1 cellular context compared by ENCODE assay signal in genomic region chr1:21906173-21907078, GRCh38.
A peak's percentile ranks its signal among the peaks of the same experiment; 100 is the strongest.
TF ChIP-seq lines count a peak whose summit lies in the region.

No MANE protein-coding gene starts in this region.

TF ChIP-seq in K562, 482 proteins besides CTCF, POLR2A, EP300 and RAD21 (continued from another document and continues in another):
- TF ChIP-seq TSHZ1 (CRISPR knock-in tag; IDR thresholded peaks at IDR 0.05) = no peak; the same call in 1 of the 2 replicates
- no peak for TF ChIP-seq TCFL5 (CRISPR knock-in tag; conservative IDR thresholded peaks at IDR 0.05)
- TF ChIP-seq MCM5 (IDR thresholded peaks at IDR 0.05; ENCODE audit: low read depth) = no peak
- TF ChIP-seq TSC22D4 (tag; IDR thresholded peaks at IDR 0.05) = no peak
- TF ChIP-seq ESRRA (IDR thresholded peaks at IDR 0.05; ENCODE audit: borderline replicate concordance, low read depth) = peak; percentile 73; the same call in 1 of the 2 replicates
- TF ChIP-seq, protein P1, sequence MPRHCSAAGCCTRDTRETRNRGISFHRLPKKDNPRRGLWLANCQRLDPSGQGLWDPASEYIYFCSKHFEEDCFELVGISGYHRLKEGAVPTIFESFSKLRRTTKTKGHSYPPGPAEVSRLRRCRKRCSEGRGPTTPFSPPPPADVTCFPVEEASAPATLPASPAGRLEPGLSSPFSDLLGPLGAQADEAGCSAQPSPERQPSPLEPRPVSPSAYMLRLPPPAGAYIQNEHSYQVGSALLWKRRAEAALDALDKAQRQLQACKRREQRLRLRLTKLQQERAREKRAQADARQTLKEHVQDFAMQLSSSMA (CRISPR knock-in tag; IDR thresholded peaks at IDR 0.05) = no peak
- peak in 1 of 2 experiments; percentile 64; a peak in 2 of 4 replicates for TF ChIP-seq TBL1XR1 (IDR thresholded peaks at IDR 0.05; ENCODE audit: low read length in 2 of 2)
- TF ChIP-seq, protein P2, sequence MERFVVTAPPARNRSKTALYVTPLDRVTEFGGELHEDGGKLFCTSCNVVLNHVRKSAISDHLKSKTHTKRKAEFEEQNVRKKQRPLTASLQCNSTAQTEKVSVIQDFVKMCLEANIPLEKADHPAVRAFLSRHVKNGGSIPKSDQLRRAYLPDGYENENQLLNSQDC (CRISPR knock-in tag; IDR thresholded peaks at IDR 0.05) = no peak
- TF ChIP-seq, protein P3, sequence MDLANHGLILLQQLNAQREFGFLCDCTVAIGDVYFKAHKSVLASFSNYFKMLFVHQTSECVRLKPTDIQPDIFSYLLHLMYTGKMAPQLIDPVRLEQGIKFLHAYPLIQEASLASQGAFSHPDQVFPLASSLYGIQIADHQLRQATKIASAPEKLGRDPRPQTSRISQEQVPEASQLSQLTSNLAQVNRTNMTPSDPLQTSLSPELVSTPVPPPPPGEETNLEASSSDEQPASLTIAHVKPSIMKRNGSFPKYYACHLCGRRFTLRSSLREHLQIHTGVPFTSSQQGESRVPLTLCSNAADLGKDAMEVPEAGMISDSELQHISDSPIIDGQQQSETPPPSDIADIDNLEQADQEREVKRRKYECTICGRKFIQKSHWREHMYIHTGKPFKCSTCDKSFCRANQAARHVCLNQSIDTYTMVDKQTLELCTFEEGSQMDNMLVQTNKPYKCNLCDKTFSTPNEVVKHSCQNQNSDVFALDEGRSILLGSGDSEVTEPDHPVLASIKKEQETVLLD (IDR thresholded peaks at IDR 0.05) = peak; percentile 83; the same call in 1 of the 2 replicates
- TF ChIP-seq ZFP1 (CRISPR knock-in tag; IDR thresholded peaks at IDR 0.05) = no peak
- TF ChIP-seq ZNF140 (CRISPR knock-in tag; IDR thresholded peaks at IDR 0.05) = no peak
- TF ChIP-seq ZEB2 (IDR thresholded peaks at IDR 0.05) = no peak; the same call in 1 of the 2 replicates
- TF ChIP-seq HMG20B (CRISPR knock-in tag; IDR thresholded peaks at IDR 0.05) = no peak
- 0 out of 4 replicates have a peak, but pooled peaks have one; percentile 16 to 44 for TF ChIP-seq FOXK2 (conservative IDR thresholded peaks at IDR 0.05 in 1 of 2, IDR thresholded peaks at IDR 0.05 in 1 of 2; ENCODE audit: low read depth in 2 of 2)
- TF ChIP-seq MCM2 (IDR thresholded peaks at IDR 0.05; ENCODE audit: low read depth) = no peak
- TF ChIP-seq ARID1B (IDR thresholded peaks at IDR 0.05) = peak; percentile 92
- no peak for TF ChIP-seq HMG20A (CRISPR knock-in tag; conservative IDR thresholded peaks at IDR 0.05)
- TF ChIP-seq ZNF274 (IDR thresholded peaks at IDR 0.05; ENCODE audit: borderline replicate concordance, low read depth, low read length) = no peak
- peak; percentile 69 for TF ChIP-seq NFRKB (IDR thresholded peaks at IDR 0.05; ENCODE audit: low read depth)
- TF ChIP-seq ZKSCAN8 (CRISPR knock-in tag; IDR thresholded peaks at IDR 0.05) = no peak
- no peak for TF ChIP-seq ERF (CRISPR knock-in tag; IDR thresholded peaks at IDR 0.05)
- TF ChIP-seq RHOXF2B (CRISPR knock-in tag; conservative IDR thresholded peaks at IDR 0.05) = no peak
- TF ChIP-seq ZFP30 (CRISPR knock-in tag; IDR thresholded peaks at IDR 0.05; ENCODE audit: borderline replicate concordance) = no peak
- TF ChIP-seq SRSF9 (IDR thresholded peaks at IDR 0.05; ENCODE audit: borderline replicate concordance, low read depth, low read length) = no peak
- no peak for TF ChIP-seq EHMT2 (IDR thresholded peaks at IDR 0.05)
- TF ChIP-seq, protein P4, sequence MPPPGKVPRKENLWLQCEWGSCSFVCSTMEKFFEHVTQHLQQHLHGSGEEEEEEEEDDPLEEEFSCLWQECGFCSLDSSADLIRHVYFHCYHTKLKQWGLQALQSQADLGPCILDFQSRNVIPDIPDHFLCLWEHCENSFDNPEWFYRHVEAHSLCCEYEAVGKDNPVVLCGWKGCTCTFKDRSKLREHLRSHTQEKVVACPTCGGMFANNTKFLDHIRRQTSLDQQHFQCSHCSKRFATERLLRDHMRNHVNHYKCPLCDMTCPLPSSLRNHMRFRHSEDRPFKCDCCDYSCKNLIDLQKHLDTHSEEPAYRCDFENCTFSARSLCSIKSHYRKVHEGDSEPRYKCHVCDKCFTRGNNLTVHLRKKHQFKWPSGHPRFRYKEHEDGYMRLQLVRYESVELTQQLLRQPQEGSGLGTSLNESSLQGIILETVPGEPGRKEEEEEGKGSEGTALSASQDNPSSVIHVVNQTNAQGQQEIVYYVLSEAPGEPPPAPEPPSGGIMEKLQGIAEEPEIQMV (tag; conservative IDR thresholded peaks at IDR 0.05; ENCODE audit: low read depth) = no peak; the same call in 1 of the 2 replicates
- TF ChIP-seq DPF2 (IDR thresholded peaks at IDR 0.05) = peak; percentile 95
- no peak for TF ChIP-seq FOXP1 (CRISPR knock-in tag; IDR thresholded peaks at IDR 0.05)
- TF ChIP-seq NR2F6 (CRISPR knock-in tag; IDR thresholded peaks at IDR 0.05) = no peak
- TF ChIP-seq, protein P5, sequence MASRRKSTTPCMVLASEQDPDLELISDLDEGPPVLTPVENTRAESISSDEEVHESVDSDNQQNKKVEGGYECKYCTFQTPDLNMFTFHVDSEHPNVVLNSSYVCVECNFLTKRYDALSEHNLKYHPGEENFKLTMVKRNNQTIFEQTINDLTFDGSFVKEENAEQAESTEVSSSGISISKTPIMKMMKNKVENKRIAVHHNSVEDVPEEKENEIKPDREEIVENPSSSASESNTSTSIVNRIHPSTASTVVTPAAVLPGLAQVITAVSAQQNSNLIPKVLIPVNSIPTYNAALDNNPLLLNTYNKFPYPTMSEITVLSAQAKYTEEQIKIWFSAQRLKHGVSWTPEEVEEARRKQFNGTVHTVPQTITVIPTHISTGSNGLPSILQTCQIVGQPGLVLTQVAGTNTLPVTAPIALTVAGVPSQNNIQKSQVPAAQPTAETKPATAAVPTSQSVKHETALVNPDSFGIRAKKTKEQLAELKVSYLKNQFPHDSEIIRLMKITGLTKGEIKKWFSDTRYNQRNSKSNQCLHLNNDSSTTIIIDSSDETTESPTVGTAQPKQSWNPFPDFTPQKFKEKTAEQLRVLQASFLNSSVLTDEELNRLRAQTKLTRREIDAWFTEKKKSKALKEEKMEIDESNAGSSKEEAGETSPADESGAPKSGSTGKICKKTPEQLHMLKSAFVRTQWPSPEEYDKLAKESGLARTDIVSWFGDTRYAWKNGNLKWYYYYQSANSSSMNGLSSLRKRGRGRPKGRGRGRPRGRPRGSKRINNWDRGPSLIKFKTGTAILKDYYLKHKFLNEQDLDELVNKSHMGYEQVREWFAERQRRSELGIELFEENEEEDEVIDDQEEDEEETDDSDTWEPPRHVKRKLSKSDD (conservative IDR thresholded peaks at IDR 0.05; ENCODE audit: low read length) = no peak
- no peak for TF ChIP-seq NKRF (IDR thresholded peaks at IDR 0.05; ENCODE audit: borderline replicate concordance)
- no peak for TF ChIP-seq HNRNPH1 (optimal IDR thresholded peaks at IDR 0.05; ENCODE audit: low read depth, low read length)
- TF ChIP-seq CREB3L1 (IDR thresholded peaks at IDR 0.05; ENCODE audit: borderline replicate concordance, low read depth) = no peak
- TF ChIP-seq SMAD3 (CRISPR knock-in tag; conservative IDR thresholded peaks at IDR 0.05) = no peak
- TF ChIP-seq TFAM (CRISPR knock-in tag; conservative IDR thresholded peaks at IDR 0.05) = no peak
- TF ChIP-seq, protein P6, sequence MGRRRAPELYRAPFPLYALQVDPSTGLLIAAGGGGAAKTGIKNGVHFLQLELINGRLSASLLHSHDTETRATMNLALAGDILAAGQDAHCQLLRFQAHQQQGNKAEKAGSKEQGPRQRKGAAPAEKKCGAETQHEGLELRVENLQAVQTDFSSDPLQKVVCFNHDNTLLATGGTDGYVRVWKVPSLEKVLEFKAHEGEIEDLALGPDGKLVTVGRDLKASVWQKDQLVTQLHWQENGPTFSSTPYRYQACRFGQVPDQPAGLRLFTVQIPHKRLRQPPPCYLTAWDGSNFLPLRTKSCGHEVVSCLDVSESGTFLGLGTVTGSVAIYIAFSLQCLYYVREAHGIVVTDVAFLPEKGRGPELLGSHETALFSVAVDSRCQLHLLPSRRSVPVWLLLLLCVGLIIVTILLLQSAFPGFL (CRISPR knock-in tag; IDR thresholded peaks at IDR 0.05) = no peak
- TF ChIP-seq MEIS2 (IDR thresholded peaks at IDR 0.05; ENCODE audit: partially characterized antibody) = peak; percentile 100
- no peak for TF ChIP-seq ZZZ3 (IDR thresholded peaks at IDR 0.05)
- no peak for TF ChIP-seq SMAD2 (IDR thresholded peaks at IDR 0.05; ENCODE audit: low read depth, low read length)
- TF ChIP-seq CBX5 (IDR thresholded peaks at IDR 0.05; ENCODE audit: borderline replicate concordance, low read depth) = no peak
- TF ChIP-seq ZC3H8 (IDR thresholded peaks at IDR 0.05) = no peak
- TF ChIP-seq CHCHD3 (CRISPR knock-in tag; IDR thresholded peaks at IDR 0.05) = no peak
- no peak for TF ChIP-seq ZNF133 (CRISPR knock-in tag; IDR thresholded peaks at IDR 0.05)
- TF ChIP-seq ZNF175 (CRISPR knock-in tag; IDR thresholded peaks at IDR 0.05; ENCODE audit: low read depth) = peak; percentile 54; the same call in 1 of the 2 replicates
- no peak for TF ChIP-seq E2F5 (CRISPR knock-in tag; IDR thresholded peaks at IDR 0.05)
- TF ChIP-seq, protein P7, sequence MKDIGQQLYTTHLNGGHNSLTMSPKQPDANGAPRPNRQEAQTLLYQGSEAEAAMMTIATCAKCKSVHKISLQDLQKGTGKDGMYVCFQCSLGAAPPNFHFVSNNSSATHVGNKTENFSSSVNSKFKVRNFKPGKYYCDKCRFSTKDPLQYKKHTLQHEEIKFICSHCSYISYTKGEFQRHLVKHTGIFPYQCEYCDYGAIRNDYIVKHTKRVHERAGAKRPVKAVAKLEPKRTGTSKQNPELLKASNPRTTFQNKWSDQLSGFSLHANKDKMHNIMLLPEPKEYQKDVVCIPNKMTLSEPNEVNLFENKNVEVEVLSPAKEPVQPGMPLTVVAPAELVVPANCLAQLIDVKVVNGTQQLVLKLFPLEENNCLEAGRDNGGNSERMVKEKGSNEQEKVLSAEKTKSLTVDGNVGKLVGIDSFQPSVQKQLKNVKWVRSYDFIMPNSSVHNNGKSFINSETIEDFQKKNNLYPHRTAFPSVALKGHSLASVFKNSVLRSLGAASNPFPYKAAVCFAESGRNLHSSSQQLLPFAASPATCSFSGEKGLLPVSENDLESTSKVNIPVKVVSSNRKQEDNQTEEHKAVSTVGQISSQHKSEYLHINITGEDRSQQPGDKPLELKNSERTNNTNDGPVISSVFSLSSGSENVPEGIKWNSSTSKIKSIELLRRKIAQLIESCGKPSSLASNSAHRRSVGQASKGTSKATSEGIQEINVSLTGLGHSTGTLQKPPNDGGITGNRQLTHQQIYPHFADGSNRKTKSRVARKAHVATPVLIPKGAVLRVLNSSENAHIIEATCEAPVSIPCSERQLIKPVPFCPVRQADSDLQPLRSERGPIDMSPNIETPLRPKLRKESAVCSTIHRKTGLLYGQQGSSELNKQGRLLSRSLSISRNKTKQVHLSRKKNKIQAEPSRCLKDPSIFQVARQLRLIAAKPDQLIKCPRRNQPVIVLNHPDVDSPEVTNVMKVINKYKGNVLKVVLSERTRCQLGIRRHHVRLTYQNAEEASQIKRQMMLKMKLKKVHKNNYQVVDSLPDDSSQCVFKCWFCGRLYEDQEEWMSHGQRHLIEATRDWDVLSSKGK (CRISPR knock-in tag; IDR thresholded peaks at IDR 0.05) = no peak
- no peak for TF ChIP-seq TCF7L2 (IDR thresholded peaks at IDR 0.05; ENCODE audit: low read depth, low read length)
- TF ChIP-seq ZC3H11A (IDR thresholded peaks at IDR 0.05; ENCODE audit: low read depth, low read length) = no peak
